ENCODE assay signal across 7 cellular contexts in the genomic region with DNA sequence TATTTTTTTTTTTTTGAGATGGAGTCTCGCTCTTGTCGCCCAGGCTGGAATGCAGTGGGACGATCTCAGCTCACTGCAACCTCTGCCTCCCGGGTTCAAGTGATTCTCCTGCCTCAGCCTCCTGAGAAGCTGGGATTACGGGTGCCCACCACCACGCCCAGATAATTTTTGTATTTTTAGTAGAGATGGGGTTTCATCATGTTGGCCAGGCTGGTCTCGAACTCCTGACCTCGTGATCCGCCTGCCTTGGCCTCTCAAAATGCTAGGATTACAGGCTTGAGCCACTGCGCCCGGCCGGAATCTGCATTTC. TPM values are rescaled to one million over a fixed set of nuclear protein-coding genes. Genes with fewer than 3 reads are reported as not detected.
A peak's percentile ranks its signal among the peaks of the same experiment; 100 is the strongest.
DNase-seq lines count a peak whose midpoint lies in the region; ATAC-seq and TF ChIP-seq lines count a peak whose summit lies in the region.
"Not testable (repeated sequence)": the region's sequence is repeated elsewhere in the genome, so short reads cannot be mapped to it uniquely, and the experiment has no call there.

No MANE protein-coding gene starts in this region.

- not testable (repeated sequence) for H2AFZ ChIP-seq in GM23338

- not testable (repeated sequence) for H3K9me2 ChIP-seq in GM23338 (ENCODE audit: insufficient read depth)

- H3K27ac Mint-ChIP-seq in GM23338: peak overlapping the region; percentile 95
- H3K27ac Mint-ChIP-seq in activated T-helper 17 cell treated with anti-CD3 and anti-CD28 coated beads, Interleukin-2, amount 50 U/mL, for 72 hours: not testable (repeated sequence)

- not testable (repeated sequence) for H3K27me3 ChIP-seq in GM23338 (ENCODE audit: insufficient read depth); heart left ventricle; mucosa of rectum (ENCODE audit: control insufficient read depth in 2 of 2, insufficient read depth in 2 of 2, low read length in 2 of 2); gastrocnemius medialis

- H3K4me3 Mint-ChIP-seq in GM23338: peak overlapping the region; percentile 85
- peak overlapping the region; percentile 69 for H3K4me3 Mint-ChIP-seq in activated T-helper 17 cell treated with anti-CD3 and anti-CD28 coated beads, Interleukin-2, amount 50 U/mL, for 72 hours

- POLR2A ChIA-PET in RWPE1 (lab: Yijun Ruan, JAX; ENCODE audit: low non-redundant PET): not testable (repeated sequence)

- H3K4me1 Mint-ChIP-seq in GM23338: peaks cover 44% of the 10 kb centered on the region
- H3K4me1 Mint-ChIP-seq in activated T-helper 17 cell treated with anti-CD3 and anti-CD28 coated beads, Interleukin-2, amount 50 U/mL, for 72 hours: peaks cover 31% of the 10 kb centered on the region

- intact Hi-C loops in heart left ventricle (cut with DNase I): loop anchor here in 9 of 10 donors (2.0 to 5.0 kb wide), 6 partner anchors 66 to 169 kb away; a partner anchor contains a TSS
- intact Hi-C loops in gastrocnemius medialis (cut with DNase I; ENCODE audit: low total_unique reads): loop anchor here (5.0 kb wide), 1 partner anchor 76 kb away; no protein-coding TSS in a partner anchor

- not testable (repeated sequence) for TF ChIP-seq POLR2A in heart left ventricle (IDR thresholded peaks at IDR 0.05); gastrocnemius medialis (IDR thresholded peaks at IDR 0.05)

- not testable (repeated sequence) for H3F3A ChIP-seq in GM23338 (replicated peaks; ENCODE audit: low read depth)

- 85 to 89% (median 87%) methylated on average over 12 of the region's 12 CpGs for WGBS in heart left ventricle, 4 donors

- in situ Hi-C loops in gastrocnemius medialis (cut with MboI; ENCODE audit: low sequenced_read_pairs in 4 of 4): not testable (repeated sequence)

- not testable (repeated sequence) for H4K20me1 ChIP-seq in GM23338 (replicated peaks; ENCODE audit: insufficient read depth)

- H3K36me3 Mint-ChIP-seq in GM23338 (ENCODE audit: low read depth); activated T-helper 17 cell treated with anti-CD3 and anti-CD28 coated beads, Interleukin-2, amount 50 U/mL, for 72 hours (ENCODE audit: low read depth): not testable (repeated sequence)

- H3K9me3 Mint-ChIP-seq in GM23338; activated T-helper 17 cell treated with anti-CD3 and anti-CD28 coated beads, Interleukin-2, amount 50 U/mL, for 72 hours: not testable (repeated sequence)

- H3K27me3 Mint-ChIP-seq in GM23338 (ENCODE audit: insufficient read depth, low read depth, poor library complexity): peaks cover 15% of the 10 kb centered on the region
- H3K27me3 Mint-ChIP-seq in activated T-helper 17 cell treated with anti-CD3 and anti-CD28 coated beads, Interleukin-2, amount 50 U/mL, for 72 hours: not testable (repeated sequence)

- DNase-seq in GM23338 (ENCODE audit: low spot score); RWPE1 (ENCODE audit: low spot score); heart left ventricle; gastrocnemius medialis: not testable (repeated sequence)

- not testable (repeated sequence) for H3K79me2 ChIP-seq in GM23338 (replicated peaks; ENCODE audit: insufficient read depth)

- TF ChIP-seq CTCF in GM23338 (conservative IDR thresholded peaks at IDR 0.05; ENCODE audit: low read depth in 2 of 2); RWPE1 (conservative IDR thresholded peaks at IDR 0.05; ENCODE audit: low read depth); heart left ventricle (IDR thresholded peaks at IDR 0.05); gastrocnemius medialis (IDR thresholded peaks at IDR 0.05 in 4 of 5, conservative IDR thresholded peaks at IDR 0.05 in 1 of 5): not testable (repeated sequence)

- peak overlapping the region; percentile 89 for H3K4me2 ChIP-seq in GM23338

- peaks cover 22% of the 10 kb centered on the region for H3K4me1 ChIP-seq in GM23338 (ENCODE audit: insufficient read depth)
- peaks cover 0 to 69% (median 31%) of the 10 kb centered on the region in 12 donors for H3K4me1 ChIP-seq in heart left ventricle
- H3K4me1 ChIP-seq in mucosa of rectum (ENCODE audit: control insufficient read depth in 2 of 2, insufficient read depth in 2 of 2, low read length in 2 of 2): peaks cover 36% of the 10 kb centered on the region in 2 donors
- H3K4me1 ChIP-seq in gastrocnemius medialis: peaks cover 8 to 15% of the 10 kb centered on the region in 2 donors

- H3K4me3 ChIP-seq in GM23338 (peak overlapping the region; percentile 89), heart left ventricle (peak overlapping the region in 11 of 12 donors; percentile 67 to 100 (median 98)), mucosa of rectum (ENCODE audit: low read length in 2 of 2) (peak overlapping the region; percentile 84 to 93), gastrocnemius medialis (peak overlapping the region; percentile 73 to 100 (median 94))

- CTCF ChIA-PET in RWPE1 (lab: Yijun Ruan, JAX): interaction anchor here (1.7 kb wide), 1 partner anchor 169 kb away, joined by 7 read pairs; no protein-coding TSS in a partner anchor

- ATAC-seq in GM23338; activated T-helper 17 cell treated with anti-CD3 and anti-CD28 coated beads, Interleukin-2, amount 50 U/mL, for 72 hours (replicated peaks); heart left ventricle; gastrocnemius medialis: not testable (repeated sequence)

- peak overlapping the region; percentile 88 to 97 for H3K9ac ChIP-seq in mucosa of rectum (ENCODE audit: low read depth in 1 of 2, low read length in 2 of 2)

- not testable (repeated sequence) for H3K9me3 ChIP-seq in heart left ventricle; mucosa of rectum (ENCODE audit: control insufficient read depth in 2 of 2, low read length in 2 of 2); gastrocnemius medialis

- H3K27ac ChIP-seq in GM23338 (ENCODE audit: low read depth) (peak overlapping the region; percentile 93), RWPE1 (peak overlapping the region; percentile 73), cingulate gyrus (ENCODE audit: low read depth, low read length) (peak overlapping the region; percentile 97), heart left ventricle (peak overlapping the region in 11 of 12 donors; percentile 89 to 96 (median 94)), mucosa of rectum (ENCODE audit: low read depth in 2 of 2, low read length in 2 of 2) (peak overlapping the region in 1 of 2 donors; percentile 81), gastrocnemius medialis (peak overlapping the region; percentile 93 to 98 (median 96))

- H3K36me3 ChIP-seq in GM23338 (ENCODE audit: insufficient read depth); heart left ventricle; mucosa of rectum (ENCODE audit: control insufficient read depth in 2 of 2, insufficient read depth in 2 of 2, low read length in 2 of 2); gastrocnemius medialis: not testable (repeated sequence)

RNA-seq across cellular contexts. Expression of a gene that starts 22.2 kb away (rescaled TPM):
- not detected in 2 replicates for total RNA-seq in GM23338 (2014; rRNA removed; shearing (Covaris generic))
- polyA plus RNA-seq in GM23338 (2016; fragmentation: Nextera tagmentation; extraction: Ambion mirVana) (not detected in 2 replicates), heart left ventricle (not detected)
- not detected for total RNA-seq in activated T-helper 17 cell treated with anti-CD3 and anti-CD28 coated beads, Interleukin-2, amount 50 U/mL, for 72 hours
- total RNA-seq in heart left ventricle (not detected), gastrocnemius medialis (not detected)

RNA-seq across cellular contexts. Expression of a gene that starts 39.5 kb away (rescaled TPM):
- total RNA-seq in GM23338 (2014; rRNA removed; shearing (Covaris generic)): 89.7 and 114 TPM in 2 replicates
- polyA plus RNA-seq in GM23338 (2016; fragmentation: Nextera tagmentation; extraction: Ambion mirVana) (111 and 132 TPM in 2 replicates), heart left ventricle (under 1 TPM; 0.11 to 0.28 TPM)
- 100 to 1,000 TPM in 1 of 2 donors, 10 to 100 TPM in 1; 68.6 to 104 TPM for total RNA-seq in activated T-helper 17 cell treated with anti-CD3 and anti-CD28 coated beads, Interleukin-2, amount 50 U/mL, for 72 hours
- total RNA-seq in heart left ventricle (10 to 100 TPM in 1 of 9 donors, 1 to 10 TPM in 3, under 1 TPM in 3, not detected in 2; 0.50 to 10.9 (median 1.1) TPM), gastrocnemius medialis (1 to 10 TPM in 1 of 4 donors, under 1 TPM in 1, not detected in 2; 0.44 to 3.3 TPM)
